In genomic region chr9:6188906-6189305, GRCh38 we compare ENCODE assay signal across 1 cellular context.
A peak's percentile ranks its signal among the peaks of the same experiment; 100 is the strongest.
TF ChIP-seq lines count a peak whose summit lies in the region.

No MANE protein-coding gene starts in this region.

TF ChIP-seq in HepG2, 621 proteins besides CTCF, POLR2A, EP300 and RAD21 (continued from another document):
- TF ChIP-seq ZBED4 (CRISPR knock-in tag; IDR thresholded peaks at IDR 0.05; ENCODE audit: borderline replicate concordance) = no peak
- TF ChIP-seq CEBPB (IDR thresholded peaks at IDR 0.05; ENCODE audit: borderline replicate concordance, low read depth, low read length) = peak; percentile 2; the same call in 1 of the 2 replicates
TF ChIP-seq in HepG2: peak in this region for 3.
